ENCODE assay signal across 1 cellular context in the genomic region with DNA sequence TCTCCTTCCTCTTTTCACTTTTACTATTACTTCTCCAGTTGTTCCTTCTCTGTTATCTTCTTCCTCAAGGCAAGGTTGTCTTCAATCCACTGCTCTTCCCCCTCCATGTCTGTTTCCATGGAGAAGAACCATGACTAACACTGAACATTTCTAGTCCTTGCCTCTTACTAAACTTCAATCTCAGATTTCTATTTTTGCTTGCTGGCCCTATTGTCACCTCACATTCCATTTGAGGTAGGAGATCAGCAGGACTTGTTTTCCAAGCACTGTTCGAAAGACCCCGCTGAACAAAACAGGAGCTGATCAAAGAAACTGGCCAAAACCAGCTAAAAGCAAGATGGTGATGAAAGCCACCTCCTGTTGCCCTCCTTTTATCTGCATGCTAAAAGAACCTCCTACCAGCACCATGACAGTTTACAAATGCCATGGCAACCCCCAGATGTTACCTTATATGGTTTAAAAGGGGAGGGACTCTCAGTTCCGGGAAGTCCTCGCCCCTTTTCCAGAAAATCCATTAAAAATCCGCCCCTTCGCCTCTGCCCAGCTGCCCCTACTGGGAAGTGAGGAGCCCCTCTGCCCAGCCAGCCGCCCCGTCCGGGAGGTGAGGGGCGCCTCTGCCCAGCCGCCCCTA.
TF ChIP-seq lines count a peak whose summit lies in the region.

No MANE protein-coding gene starts in this region.

TF ChIP-seq in SK-N-SH, 30 proteins besides CTCF, POLR2A, EP300 and RAD21:
- TF ChIP-seq REST (IDR thresholded peaks at IDR 0.05; ENCODE audit: low read depth, low read length) (no peak), FOSL2 (IDR thresholded peaks at IDR 0.05; ENCODE audit: borderline replicate concordance, low read depth) (no peak), POLR2AphosphoS5 (IDR thresholded peaks at IDR 0.05; ENCODE audit: low read depth, low read length) (no peak), MEF2A (IDR thresholded peaks at IDR 0.05; ENCODE audit: borderline replicate concordance, low read depth) (no peak), CHD2 (IDR thresholded peaks at IDR 0.05; ENCODE audit: low read length, partially characterized antibody) (no peak), TEAD4 (IDR thresholded peaks at IDR 0.05; ENCODE audit: borderline replicate concordance, insufficient read depth) (no peak), MAX (IDR thresholded peaks at IDR 0.05; ENCODE audit: low read depth) (no peak), JUND (IDR thresholded peaks at IDR 0.05) (no peak), RXRA (IDR thresholded peaks at IDR 0.05; ENCODE audit: borderline replicate concordance, low read depth) (no peak), ELF1 (IDR thresholded peaks at IDR 0.05) (no peak), NRF1 (IDR thresholded peaks at IDR 0.05; ENCODE audit: low read depth, low read length) (no peak)
